Comparison of ENCODE assay signal across 1 cellular context in genomic region chr15:101294731-101295606, GRCh38.
TF ChIP-seq lines count a peak whose summit lies in the region.

Gene SNRPA1, minus strand, starts transcription at chr15:101295248. Its CDS starts 70 bp downstream, at chr15:101295178.

TF ChIP-seq in HCT116, 20 proteins besides CTCF, POLR2A, EP300 and RAD21 (continued from another document):
- TF ChIP-seq, protein P1, sequence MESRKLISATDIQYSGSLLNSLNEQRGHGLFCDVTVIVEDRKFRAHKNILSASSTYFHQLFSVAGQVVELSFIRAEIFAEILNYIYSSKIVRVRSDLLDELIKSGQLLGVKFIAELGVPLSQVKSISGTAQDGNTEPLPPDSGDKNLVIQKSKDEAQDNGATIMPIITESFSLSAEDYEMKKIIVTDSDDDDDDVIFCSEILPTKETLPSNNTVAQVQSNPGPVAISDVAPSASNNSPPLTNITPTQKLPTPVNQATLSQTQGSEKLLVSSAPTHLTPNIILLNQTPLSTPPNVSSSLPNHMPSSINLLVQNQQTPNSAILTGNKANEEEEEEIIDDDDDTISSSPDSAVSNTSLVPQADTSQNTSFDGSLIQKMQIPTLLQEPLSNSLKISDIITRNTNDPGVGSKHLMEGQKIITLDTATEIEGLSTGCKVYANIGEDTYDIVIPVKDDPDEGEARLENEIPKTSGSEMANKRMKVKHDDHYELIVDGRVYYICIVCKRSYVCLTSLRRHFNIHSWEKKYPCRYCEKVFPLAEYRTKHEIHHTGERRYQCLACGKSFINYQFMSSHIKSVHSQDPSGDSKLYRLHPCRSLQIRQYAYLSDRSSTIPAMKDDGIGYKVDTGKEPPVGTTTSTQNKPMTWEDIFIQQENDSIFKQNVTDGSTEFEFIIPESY (IDR thresholded peaks at IDR 0.05; ENCODE audit: extremely low read depth, insufficient replicate concordance, low read length): peak; percentile 58
- TF ChIP-seq ELF1 (IDR thresholded peaks at IDR 0.05; ENCODE audit: borderline replicate concordance, low read depth) (peak; percentile 74), JUND (IDR thresholded peaks at IDR 0.05) (no peak), SRF (IDR thresholded peaks at IDR 0.05; ENCODE audit: low read depth) (peak; percentile 96), CEBPB (IDR thresholded peaks at IDR 0.05; ENCODE audit: low read depth) (no peak), ZFX (IDR thresholded peaks at IDR 0.05) (peak; percentile 99)
